8 cellular contexts compared by ENCODE assay signal in the genomic region with DNA sequence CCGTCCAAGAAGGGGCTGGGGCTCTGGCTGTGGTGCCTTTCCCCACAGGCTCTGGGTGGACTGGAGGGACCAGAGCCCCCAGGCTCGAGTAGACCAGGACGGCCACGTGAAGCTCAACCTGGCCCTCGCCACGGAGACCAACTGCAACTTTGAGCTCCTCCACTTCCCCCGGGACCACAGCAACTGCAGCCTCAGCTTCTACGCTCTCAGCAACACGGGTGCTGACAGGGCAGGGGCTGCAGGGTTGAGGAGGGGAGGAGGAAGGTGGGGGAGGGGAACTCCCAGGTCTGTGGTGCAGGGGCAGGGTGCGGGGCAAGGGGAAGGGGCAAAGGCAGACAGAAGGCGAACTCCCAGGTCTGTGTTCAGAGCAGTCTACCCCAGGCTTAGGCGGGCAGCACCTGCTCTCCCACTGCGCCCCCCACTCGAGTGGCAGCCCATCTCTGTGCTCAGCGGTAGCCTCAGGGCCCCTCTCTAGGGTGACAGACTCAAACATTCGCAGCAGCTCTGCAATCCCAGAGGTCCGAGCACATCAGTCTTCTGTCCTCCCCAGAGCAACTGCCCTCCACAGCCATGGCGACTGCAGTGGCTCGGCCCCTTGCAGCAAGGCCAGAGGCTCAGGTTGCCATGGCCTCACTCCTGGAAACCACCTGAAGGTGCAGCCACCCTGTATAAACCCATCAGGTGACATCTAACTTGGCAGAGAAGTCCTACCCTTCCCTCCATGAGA. TPM values are rescaled to one million over a fixed set of nuclear protein-coding genes. Genes with fewer than 3 reads are reported as not detected.
DNase-seq lines count a peak whose midpoint lies in the region; ATAC-seq and TF ChIP-seq lines count a peak whose summit lies in the region.
"Had no signal": no experiment of that assay in that cellular context is flagged by ENCODE, and none has a peak within 500 bp of the region (broad histone marks: within the 10 kb centered on the region; RNA-seq: fewer than 3 reads in every experiment).

No MANE protein-coding gene starts in this region.

- H3K4me3 ChIP-seq in H7 (ENCODE audit: insufficient read depth, low read depth, low read length) = peak overlapping the region; percentile 28
- no peak overlapping the region; a peak in 1 of 4 replicates for H3K4me3 ChIP-seq in SK-N-SH (ENCODE audit: low read depth in 2 of 2, low read length in 1 of 2)

- H3K4me1 Mint-ChIP-seq in naive thymus-derived CD8-positive, alpha-beta T cell = peaks cover 19 to 51% (median 44%) of the 10 kb centered on the region in 4 donors

- no peak for TF ChIP-seq CTCF in SK-N-SH (IDR thresholded peaks at IDR 0.05)

- POLR2A ChIA-PET in SK-N-SH (lab: Yijun Ruan, JAX) = interaction anchor here (0.6 to 3.4 kb wide), 6 partner anchors 9 to 199 kb away, joined by 3 to 20 read pairs (median 6); no protein-coding TSS in a partner anchor
- POLR2A ChIA-PET in naive thymus-derived CD8-positive, alpha-beta T cell (lab: Charles Lee) = interaction anchor here (0.9 to 3.2 kb wide), 12 partner anchors 11 to 200 kb away, joined by 3 to 15 read pairs (median 4); a partner anchor contains a TSS

- H3K79me2 ChIP-seq in SK-N-SH (ENCODE audit: insufficient read depth) = no peaks in the 10 kb centered on the region

- H3K27me3 ChIP-seq in H7 (ENCODE audit: control insufficient read depth, insufficient read depth, low read length) (peaks cover 44% of the 10 kb centered on the region), SK-N-SH (ENCODE audit: insufficient read depth) (peaks cover 53% of the 10 kb centered on the region)

- no peaks in the 10 kb centered on the region; the same call in 1 of the 2 replicates for H4K20me1 ChIP-seq in SK-N-SH (ENCODE audit: insufficient read depth)

- 8% methylated on average over 14 of the region's 19 CpGs for WGBS in SK-N-SH (ENCODE audit: low lambda C conversion rate)

- no peak for TF ChIP-seq EP300 in SK-N-SH (IDR thresholded peaks at IDR 0.05; ENCODE audit: borderline replicate concordance in 1 of 2, low read depth in 1 of 2, low read length in 1 of 2)

- H3K36me3 ChIP-seq in H7 (replicated peaks; ENCODE audit: control insufficient read depth, insufficient read depth, low read length) = peaks cover 15% of the 10 kb centered on the region
- peaks cover 12 to 30% of the 10 kb centered on the region in 2 experiments for H3K36me3 ChIP-seq in SK-N-SH (replicated peaks in 1 of 2; ENCODE audit: control insufficient read depth in 1 of 2, insufficient read depth in 2 of 2, low read length in 1 of 2)

- H3K4me2 ChIP-seq in SK-N-SH = peak overlapping the region; percentile 48; the same call in 1 of the 2 replicates

- TF ChIP-seq RAD21 in SK-N-SH (IDR thresholded peaks at IDR 0.05; ENCODE audit: low read length) = no peak

- H3K27ac ChIP-seq in SK-N-SH (ENCODE audit: low read depth in 2 of 2, low read length in 1 of 2) = no peak overlapping the region

- no peak overlapping the region for H3K9ac ChIP-seq in SK-N-SH

- DNase-seq in H7 = peak; percentile 88
- DNase-seq in SK-N-SH = peak; percentile 72
- DNase-seq in naive thymus-derived CD8-positive, alpha-beta T cell = no peak
- DNase-seq in germinal center (ENCODE audit: low spot score) = no peak

- H3K36me3 Mint-ChIP-seq in naive thymus-derived CD8-positive, alpha-beta T cell = peaks cover 0 to 17% (median 7%) of the 10 kb centered on the region in 3 donors

- H3K4me1 ChIP-seq in SK-N-SH (ENCODE audit: control insufficient read depth in 1 of 2, insufficient read depth in 2 of 2, low read depth in 1 of 2, low read length in 1 of 2) = peaks cover 0 to 32% of the 10 kb centered on the region in 2 experiments; a peak in 1 of 4 replicates

- CTCF ChIA-PET in SK-N-SH (lab: Yijun Ruan, JAX) = interaction anchor here (0.6 to 7.8 kb wide), 15 partner anchors 9 to 1336 kb away, joined by 3 to 64 read pairs (median 4); a partner anchor contains a TSS

- H3K27ac Mint-ChIP-seq in naive thymus-derived CD8-positive, alpha-beta T cell = peak overlapping the region; percentile 27 to 87 (median 68)
- H3K27ac Mint-ChIP-seq: activated naive CD4-positive, alpha-beta T cell treated with anti-CD3 and anti-CD28 coated beads, Interleukin-2, amount 50 U/mL, for 24 hours had no signal

- H3F3A ChIP-seq in SK-N-SH (replicated peaks; ENCODE audit: insufficient read depth) = peaks cover 23% of the 10 kb centered on the region

- no peaks in the 10 kb centered on the region for H3K9me3 ChIP-seq in SK-N-SH

- peaks cover 2 to 18% (median 11%) of the 10 kb centered on the region in 5 donors for H3K27me3 Mint-ChIP-seq in naive thymus-derived CD8-positive, alpha-beta T cell

- no peak overlapping the region for H2AFZ ChIP-seq in SK-N-SH (ENCODE audit: low read depth)

- no peaks in the 10 kb centered on the region for H3K9me2 ChIP-seq in SK-N-SH

- peak overlapping the region in 2 of 10 donors; percentile 19 to 40 for H3K4me3 Mint-ChIP-seq in naive thymus-derived CD8-positive, alpha-beta T cell
- H3K4me3 Mint-ChIP-seq: activated naive CD4-positive, alpha-beta T cell treated with anti-CD3 and anti-CD28 coated beads, Interleukin-2, amount 50 U/mL, for 24 hours had no signal

- H3K9me3 Mint-ChIP-seq in naive thymus-derived CD8-positive, alpha-beta T cell = peaks cover 0 to 2% (median 0%) of the 10 kb centered on the region in 9 donors
- H3K9me3 Mint-ChIP-seq: activated naive CD4-positive, alpha-beta T cell treated with anti-CD3 and anti-CD28 coated beads, Interleukin-2, amount 50 U/mL, for 24 hours had no signal

- ATAC-seq in naive thymus-derived CD8-positive, alpha-beta T cell = peak; percentile 9 to 21
- ATAC-seq in HG03175 (IDR thresholded peaks at IDR 0.05; ENCODE audit: unreplicated experiment) = no peak

TF ChIP-seq in SK-N-SH, 30 proteins besides CTCF, POLR2A, EP300 and RAD21 (continues in another document):
- TF ChIP-seq SIN3A (IDR thresholded peaks at IDR 0.05; ENCODE audit: borderline replicate concordance, low read depth, low read length) (0 out of 2 replicates have a peak, but pooled peaks have one; percentile 13), FOXM1 (IDR thresholded peaks at IDR 0.05; ENCODE audit: low read depth) (no peak), EZH2phosphoT487 (IDR thresholded peaks at IDR 0.05; ENCODE audit: borderline replicate concordance, low read depth) (no peak), RXRA (IDR thresholded peaks at IDR 0.05; ENCODE audit: borderline replicate concordance, low read depth) (no peak), POLR2AphosphoS5 (IDR thresholded peaks at IDR 0.05; ENCODE audit: low read depth, low read length) (peak; percentile 35; the same call in 1 of the 2 replicates), ELF1 (IDR thresholded peaks at IDR 0.05) (peak; percentile 3; the same call in 1 of the 2 replicates), YY1 (IDR thresholded peaks at IDR 0.05; ENCODE audit: low read depth) (no peak)
- TF ChIP-seq, protein P1, sequence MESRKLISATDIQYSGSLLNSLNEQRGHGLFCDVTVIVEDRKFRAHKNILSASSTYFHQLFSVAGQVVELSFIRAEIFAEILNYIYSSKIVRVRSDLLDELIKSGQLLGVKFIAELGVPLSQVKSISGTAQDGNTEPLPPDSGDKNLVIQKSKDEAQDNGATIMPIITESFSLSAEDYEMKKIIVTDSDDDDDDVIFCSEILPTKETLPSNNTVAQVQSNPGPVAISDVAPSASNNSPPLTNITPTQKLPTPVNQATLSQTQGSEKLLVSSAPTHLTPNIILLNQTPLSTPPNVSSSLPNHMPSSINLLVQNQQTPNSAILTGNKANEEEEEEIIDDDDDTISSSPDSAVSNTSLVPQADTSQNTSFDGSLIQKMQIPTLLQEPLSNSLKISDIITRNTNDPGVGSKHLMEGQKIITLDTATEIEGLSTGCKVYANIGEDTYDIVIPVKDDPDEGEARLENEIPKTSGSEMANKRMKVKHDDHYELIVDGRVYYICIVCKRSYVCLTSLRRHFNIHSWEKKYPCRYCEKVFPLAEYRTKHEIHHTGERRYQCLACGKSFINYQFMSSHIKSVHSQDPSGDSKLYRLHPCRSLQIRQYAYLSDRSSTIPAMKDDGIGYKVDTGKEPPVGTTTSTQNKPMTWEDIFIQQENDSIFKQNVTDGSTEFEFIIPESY (IDR thresholded peaks at IDR 0.05; ENCODE audit: borderline replicate concordance, low read depth) = peak; percentile 2; the same call in 1 of the 2 replicates

RNA-seq across cellular contexts. Expression of a gene that starts 1.4 kb away (rescaled TPM):
- 0.48 and 0.59 TPM in 2 replicates for total RNA-seq in H7 (2014; rRNA removed; shearing (Covaris generic))
- polyA plus RNA-seq in SK-N-SH (2012; rRNA removed) = 0.03 TPM in 1 of 2 replicates, not detected in the other
- polyA plus RNA-seq in SK-N-SH (2012; cell fraction: cytosol; rRNA removed) = 0.01 TPM in 1 of 2 replicates, not detected in the other
- 0.12 and 0.26 TPM in 2 replicates for polyA plus RNA-seq in SK-N-SH (2012; cell fraction: nucleus; rRNA removed)
- total RNA-seq in naive thymus-derived CD8-positive, alpha-beta T cell = under 1 TPM in 1 of 2 experiments, not detected in 1; 0.21 TPM
- 1 to 10 TPM in 2 of 3 donors, not detected in 1; 1.9 to 4.6 TPM for polyA plus RNA-seq in naive thymus-derived CD8-positive, alpha-beta T cell
- total RNA-seq: LHCN-M2, renal cortical epithelial cell had no signal

RNA-seq across cellular contexts. Expression of a gene that starts 5.8 kb away (rescaled TPM):
- 1.8 and 2.0 TPM in 2 replicates for total RNA-seq in H7 (2014; rRNA removed; shearing (Covaris generic))
- polyA plus RNA-seq in SK-N-SH (2012; rRNA removed) = 0.05 and 0.08 TPM in 2 replicates
- 0.03 TPM in 2 replicates for polyA plus RNA-seq in SK-N-SH (2012; cell fraction: cytosol; rRNA removed)
- 0.08 and 0.15 TPM in 2 replicates for polyA plus RNA-seq in SK-N-SH (2012; cell fraction: nucleus; rRNA removed)
- not detected for total RNA-seq in naive thymus-derived CD8-positive, alpha-beta T cell
- under 1 TPM in 1 of 3 donors, not detected in 2; 0.70 TPM for polyA plus RNA-seq in naive thymus-derived CD8-positive, alpha-beta T cell
- total RNA-seq: LHCN-M2 had no signal

RNA-seq across cellular contexts. Expression of a gene that starts 8.1 kb away (rescaled TPM):
- total RNA-seq in H7 (2014; rRNA removed; shearing (Covaris generic)) = 31.4 and 33.4 TPM in 2 replicates
- polyA plus RNA-seq in SK-N-SH (2012; rRNA removed) = 76.8 and 81.4 TPM in 2 replicates
- 74.4 and 76.2 TPM in 2 replicates for polyA plus RNA-seq in SK-N-SH (2012; cell fraction: cytosol; rRNA removed)
- polyA plus RNA-seq in SK-N-SH (2012; cell fraction: nucleus; rRNA removed) = 53.5 and 64.0 TPM in 2 replicates
- total RNA-seq in naive thymus-derived CD8-positive, alpha-beta T cell = 10 to 100 TPM; 79.7 to 80.5 TPM
- 10 to 100 TPM; 53.3 to 79.1 (median 64.5) TPM for polyA plus RNA-seq in naive thymus-derived CD8-positive, alpha-beta T cell

RNA-seq across cellular contexts. Expression of a gene that starts 23.2 kb away (rescaled TPM):
- total RNA-seq in H7 (2014; rRNA removed; shearing (Covaris generic)) = 80.3 and 87.7 TPM in 2 replicates
- polyA plus RNA-seq in SK-N-SH (2012; rRNA removed) = 129 and 167 TPM in 2 replicates
- 58.5 and 83.4 TPM in 2 replicates for polyA plus RNA-seq in SK-N-SH (2012; cell fraction: cytosol; rRNA removed)
- polyA plus RNA-seq in SK-N-SH (2012; cell fraction: nucleus; rRNA removed) = 364 and 387 TPM in 2 replicates
- total RNA-seq in naive thymus-derived CD8-positive, alpha-beta T cell = 100 to 1,000 TPM; 199 to 210 TPM
- 10 to 100 TPM; 46.0 to 62.6 (median 49.0) TPM for polyA plus RNA-seq in naive thymus-derived CD8-positive, alpha-beta T cell

RNA-seq across cellular contexts. Expression of a gene that starts 53.3 kb away (rescaled TPM):
- 0.26 TPM in 1 of 2 replicates, not detected in the other for total RNA-seq in H7 (2014; rRNA removed; shearing (Covaris generic))
- 0.15 and 0.23 TPM in 2 replicates for polyA plus RNA-seq in SK-N-SH (2012; rRNA removed)
- polyA plus RNA-seq in SK-N-SH (2012; cell fraction: cytosol; rRNA removed) = 0.09 and 0.16 TPM in 2 replicates
- 0.26 and 0.42 TPM in 2 replicates for polyA plus RNA-seq in SK-N-SH (2012; cell fraction: nucleus; rRNA removed)
- 1 to 10 TPM; 7.1 to 8.2 TPM for total RNA-seq in naive thymus-derived CD8-positive, alpha-beta T cell
- polyA plus RNA-seq in naive thymus-derived CD8-positive, alpha-beta T cell = 1 to 10 TPM in 1 of 3 donors, under 1 TPM in 1, not detected in 1; 0.74 to 1.6 TPM
- total RNA-seq: LHCN-M2 had no signal

Comparison
In these comparisons a context has a peak if more than half of its experiments do, and no peak if none do; other contexts are left out.
1. DNase-seq: peak in H7 (single experiment) and SK-N-SH (single experiment); none in naive thymus-derived CD8-positive, alpha-beta T cell (0 of 10) and germinal center (single experiment).